ENCODE assay signal across 13 cellular contexts in the genomic region with DNA sequence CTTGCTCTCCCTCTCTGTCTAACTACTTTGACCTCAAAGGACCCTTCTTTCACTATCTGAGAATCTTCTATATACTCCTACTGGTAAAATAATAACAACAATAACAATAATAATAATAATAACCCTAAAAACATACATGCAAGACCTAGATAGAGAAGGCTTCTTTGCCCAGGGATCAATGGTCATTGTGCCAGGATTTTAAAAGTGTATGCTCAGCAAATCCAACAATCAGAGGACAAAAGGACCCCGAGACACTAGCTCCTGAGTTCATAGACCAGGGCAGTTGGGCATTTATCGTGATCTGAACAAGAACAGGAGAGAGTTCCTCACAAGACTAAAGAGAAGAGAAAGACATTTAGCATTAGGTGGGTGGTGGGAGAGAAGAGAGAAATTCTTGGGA.
"Had no signal": no experiment of that assay in that cellular context is flagged by ENCODE, and none has a peak within 500 bp of the region (broad histone marks: within the 10 kb centered on the region; RNA-seq: fewer than 3 reads in every experiment).

No MANE protein-coding gene starts in this region.

- H2AFZ ChIP-seq: neural progenitor cell had no signal

- H3K27ac Mint-ChIP-seq: endodermal cell, neural progenitor cell, type B pancreatic cell had no signal

- H3K27me3 ChIP-seq: brain microvascular endothelial cell, neural progenitor cell, ovary, suprapubic skin had no signal

- H3K36me3 Mint-ChIP-seq: neural progenitor cell, type B pancreatic cell had no signal

- H3K4me3 ChIP-seq: neural progenitor cell, ovary, suprapubic skin had no signal

- H3K27me3 Mint-ChIP-seq: type B pancreatic cell had no signal

- ATAC-seq: activated CD4-positive, CD25-positive, alpha-beta regulatory T cell treated with anti-CD3 and anti-CD28 coated beads, Interleukin-2, amount 50 U/mL, for 24 hours had no signal

- H3K4me2 ChIP-seq: neural progenitor cell had no signal

- DNase-seq: activated T-cell treated with anti-CD3 and anti-CD28 coated beads, Interleukin-2, amount 50 U/mL, for 48 hours; brain microvascular endothelial cell; dermis blood vessel endothelial cell; endodermal cell; erythroblast; hippocampal formation; kidney glomerular epithelial cell; ovary; stimulated activated CD4-positive, alpha-beta T cell treated with anti-CD3 and anti-CD28 coated beads, Interleukin-12 subunit alpha, Interleukin-12 subunit beta, amount 100 ng/mL, for 4 hours had no signal

- H3K36me3 ChIP-seq: brain microvascular endothelial cell, neural progenitor cell, ovary, suprapubic skin had no signal

- H3K9me3 ChIP-seq: ovary, suprapubic skin had no signal

- H3K27ac ChIP-seq: brain microvascular endothelial cell, neural progenitor cell, ovary, suprapubic skin had no signal

- H3K4me1 ChIP-seq: neural progenitor cell, suprapubic skin had no signal

- H3K4me1 Mint-ChIP-seq: neural progenitor cell had no signal

- H3K4me3 Mint-ChIP-seq: endodermal cell, neural progenitor cell, type B pancreatic cell had no signal
